35 cellular contexts compared by ENCODE assay signal in the genomic region with DNA sequence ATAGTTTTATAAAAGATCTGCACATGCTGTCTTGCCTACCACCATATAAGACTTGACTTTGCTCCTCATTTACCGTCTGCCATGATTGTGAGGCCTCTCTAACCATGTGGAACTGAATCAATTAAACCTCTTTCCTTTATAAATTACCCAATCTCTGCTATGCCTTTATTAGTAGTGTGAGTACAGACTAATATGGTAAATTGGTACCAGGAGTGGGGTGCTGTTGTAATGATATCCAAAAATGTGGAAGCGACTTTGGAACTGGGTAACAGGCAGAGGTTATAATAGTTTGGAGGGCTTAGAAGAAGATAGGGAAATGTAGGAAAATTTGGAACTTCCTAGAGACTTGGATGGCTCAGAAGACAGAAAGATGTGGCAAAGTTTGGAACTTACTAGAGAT.
DNase-seq lines count a peak whose midpoint lies in the region; ATAC-seq, FAIRE-seq and TF ChIP-seq lines count a peak whose summit lies in the region.
"Had no signal": no experiment of that assay in that cellular context is flagged by ENCODE, and none has a peak within 500 bp of the region (broad histone marks: within the 10 kb centered on the region; RNA-seq: fewer than 3 reads in every experiment).

No MANE protein-coding gene starts in this region.

- H3K27me3 ChIP-seq in K562 (ENCODE audit: control insufficient read depth in 2 of 2, insufficient read depth in 2 of 2, low read length in 2 of 2) = no peaks in the 10 kb centered on the region
- H3K27me3 ChIP-seq: BE2C; BLaER1; BLaER1 treated with 17β-estradiol and CSF1 and Interleukin-3, amounts not matched to agents 10 nM and 100 nM had no signal

- H3K36me3 Mint-ChIP-seq in glutamatergic neuron (ENCODE audit: unreplicated experiment) (peaks cover 6% of the 10 kb centered on the region), natural killer cell (peaks cover 10% of the 10 kb centered on the region)
- H3K36me3 Mint-ChIP-seq: CD14-positive monocyte; CD4-positive, CD25-positive, alpha-beta regulatory T cell; CD8-positive, alpha-beta memory T cell; CD8-positive, alpha-beta T cell had no signal

- H3K9me1 ChIP-seq in K562 (ENCODE audit: control insufficient read depth, insufficient read depth, low read length) = no peaks in the 10 kb centered on the region

- H3K9me3 Mint-ChIP-seq in glutamatergic neuron (ENCODE audit: unreplicated experiment) = no peaks in the 10 kb centered on the region
- peaks cover 14 to 25% of the 10 kb centered on the region in 2 donors for H3K9me3 Mint-ChIP-seq in natural killer cell

- H3K27ac ChIP-seq in HEK293 (ENCODE audit: extremely low read depth, low read depth, low read length) (no peak overlapping the region), K562 (ENCODE audit: extremely low read depth, low read depth, low read length) (no peak overlapping the region)
- H3K27ac ChIP-seq: 22Rv1; A549; BLaER1; BLaER1 treated with 17β-estradiol and CSF1 and Interleukin-3, amounts not matched to agents 10 nM and 100 nM; C4-2B had no signal

- peak overlapping the region; percentile 66 for H3K27ac Mint-ChIP-seq in glutamatergic neuron (ENCODE audit: unreplicated experiment)
- no peak overlapping the region for H3K27ac Mint-ChIP-seq in natural killer cell
- H3K27ac Mint-ChIP-seq: B cell; CD14-positive monocyte; CD4-positive, alpha-beta memory T cell; CD4-positive, alpha-beta T cell; CD4-positive, CD25-positive, alpha-beta regulatory T cell; CD8-positive, alpha-beta memory T cell; CD8-positive, alpha-beta T cell had no signal

- H3K4me1 ChIP-seq in HEK293 (ENCODE audit: control insufficient read depth, insufficient read depth, low read length) (no peaks in the 10 kb centered on the region), K562 (replicated peaks in 1 of 2; ENCODE audit: control insufficient read depth in 2 of 2, insufficient read depth in 2 of 2, low read length in 2 of 2) (no peaks in the 10 kb centered on the region)
- H3K4me1 ChIP-seq: A549; BLaER1; BLaER1 treated with 17β-estradiol and CSF1 and Interleukin-3, amounts not matched to agents 10 nM and 100 nM; Caco-2 had no signal

- H3K4me3 ChIP-seq in HEK293 (ENCODE audit: low read depth, low read length) (no peak overlapping the region), K562 (no peak overlapping the region)
- H3K4me3 ChIP-seq: A549; BLaER1; BLaER1 treated with 17β-estradiol and CSF1 and Interleukin-3, amounts not matched to agents 10 nM and 100 nM had no signal

- intact Hi-C loops in K562 (cut with micrococcal nuclease) (no loop called here), natural killer cell (cut with micrococcal nuclease) (no loop called here)

- no peaks in the 10 kb centered on the region for H3K4me1 Mint-ChIP-seq in glutamatergic neuron (ENCODE audit: low read depth, unreplicated experiment)
- H3K4me1 Mint-ChIP-seq in natural killer cell = no peaks in the 10 kb centered on the region
- H3K4me1 Mint-ChIP-seq: B cell; CD14-positive monocyte; CD4-positive, alpha-beta memory T cell; CD4-positive, CD25-positive, alpha-beta regulatory T cell; CD8-positive, alpha-beta memory T cell had no signal

- H3K9ac ChIP-seq in K562 (ENCODE audit: insufficient read depth in 1 of 2, low read depth in 2 of 2, low read length in 2 of 2) = no peak overlapping the region
- H3K9ac ChIP-seq: BLaER1; BLaER1 treated with 17β-estradiol and CSF1 and Interleukin-3, amounts not matched to agents 10 nM and 100 nM had no signal

- H3K4me2 ChIP-seq in K562 (ENCODE audit: insufficient read depth, low read length) = no peak overlapping the region
- H3K4me2 ChIP-seq: A549; BLaER1; BLaER1 treated with 17β-estradiol and CSF1 and Interleukin-3, amounts not matched to agents 10 nM and 100 nM had no signal

- no peak for TF ChIP-seq POLR2A in K562 (conservative IDR thresholded peaks at IDR 0.05)

- no peak overlapping the region for H2AFZ ChIP-seq in K562 (ENCODE audit: low read depth, low read length)

- no peaks in the 10 kb centered on the region for H4K20me1 ChIP-seq in K562 (replicated peaks; ENCODE audit: control insufficient read depth, insufficient read depth, low read length)
- H4K20me1 ChIP-seq: BLaER1; BLaER1 treated with 17β-estradiol and CSF1 and Interleukin-3, amounts not matched to agents 10 nM and 100 nM had no signal

- TF ChIP-seq CTCF in HEK293 (tag by site-specific recombination; IDR thresholded peaks at IDR 0.05) = no peak
- TF ChIP-seq CTCF in K562 (IDR thresholded peaks at IDR 0.05 in 2 of 3, conservative IDR thresholded peaks at IDR 0.05 in 1 of 3; ENCODE audit: insufficient read depth in 2 of 3, low read depth in 1 of 3, low read length in 3 of 3) = no peak
- no peak for TF ChIP-seq CTCF in glutamatergic neuron (IDR thresholded peaks at IDR 0.05; ENCODE audit: partially characterized antibody, unreplicated experiment)
- no peak for TF ChIP-seq CTCF in natural killer cell (IDR thresholded peaks at IDR 0.05)

- in situ Hi-C loops in K562 (cut with MboI) = no loop called here

- CTCF ChIA-PET in HEK293 (lab: Yijun Ruan, JAX) (no interaction called here), K562 (lab: Yijun Ruan, JAX; ENCODE audit: low intra/inter-chr PET ratio) (no interaction called here)

- ATAC-seq in K562 = no peak
- ATAC-seq in GM19351 (IDR thresholded peaks at IDR 0.05; ENCODE audit: unreplicated experiment) = no peak
- no peak for ATAC-seq in natural killer cell
- ATAC-seq: A549; CD8-positive, alpha-beta T cell had no signal

- H3K27me3 Mint-ChIP-seq in glutamatergic neuron (ENCODE audit: unreplicated experiment) (peaks cover 2% of the 10 kb centered on the region), natural killer cell (ENCODE audit: low read depth in 2 of 2) (no peaks in the 10 kb centered on the region)
- H3K27me3 Mint-ChIP-seq: B cell; CD4-positive, alpha-beta memory T cell; CD4-positive, alpha-beta T cell; CD4-positive, CD25-positive, alpha-beta regulatory T cell; CD8-positive, alpha-beta memory T cell had no signal

- POLR2A ChIA-PET in HEK293 (lab: Yijun Ruan, JAX) = no interaction called here
- POLR2A ChIA-PET in K562 (lab: Yijun Ruan, JAX) = no interaction called here

- DNase-seq in K562 (ENCODE audit: extremely low read depth in 1 of 4, low spot score in 3 of 4) (no peak), glutamatergic neuron (no peak), natural killer cell (no peak)
- no peak for DNase-seq in stimulated activated CD8-positive, alpha-beta memory T cell treated with anti-CD3 and anti-CD28 coated beads, Interleukin-4, amount 100 ng/mL, for 48 hours
- DNase-seq: 8988T; ACHN; AML-193; BE2C; C1 segment of cervical spinal cord; Caco-2; Calu3; CD4-positive, alpha-beta memory T cell; CD4-positive, alpha-beta T cell; CD4-positive, CD25-positive, alpha-beta regulatory T cell; CD8-positive, alpha-beta memory T cell; CD8-positive, alpha-beta T cell; COR-L47; DMS 273 treated with DMSO at 0.1 percent for 48 hours; DMS153; DMS53; DMS79; DMS79 treated with DMSO at 0.1 percent for 48 hours; DND-41; EL had no signal

- no peaks in the 10 kb centered on the region for H3K79me2 ChIP-seq in K562 (ENCODE audit: control insufficient read depth, insufficient read depth, low read length)

- TF ChIP-seq RAD21 in K562 (CRISPR knock-in tag; conservative IDR thresholded peaks at IDR 0.05 in 1 of 2, IDR thresholded peaks at IDR 0.05 in 1 of 2) = no peak

- no TSS peak for BruUV-seq in K562 (replicated peaks; lab: Mats Ljungman, UMichigan)

- 0% methylated on average over 2 of the region's 2 CpGs for WGBS in K562 (ENCODE audit: insufficient coverage, low coverage, missing lambda C conversion rate)

- H3K4me3 Mint-ChIP-seq in glutamatergic neuron (ENCODE audit: unreplicated experiment) (no peak overlapping the region), natural killer cell (no peak overlapping the region)
- H3K4me3 Mint-ChIP-seq: B cell; CD14-positive monocyte; CD4-positive, alpha-beta memory T cell; CD4-positive, alpha-beta T cell; CD4-positive, CD25-positive, alpha-beta regulatory T cell; CD8-positive, alpha-beta memory T cell; CD8-positive, alpha-beta T cell had no signal

- no peak for FAIRE-seq in K562 (lab: Jason Lieb, UNC)
- FAIRE-seq: A204.1, A549, D721Med had no signal

- no peak for TF ChIP-seq EP300 in K562 (IDR thresholded peaks at IDR 0.05; ENCODE audit: low read length)

- H3K36me3 ChIP-seq in HEK293 (ENCODE audit: control insufficient read depth in 2 of 2, insufficient read depth in 1 of 2, low read length in 2 of 2) = no peaks in the 10 kb centered on the region
- H3K36me3 ChIP-seq in K562 (ENCODE audit: control insufficient read depth, insufficient read depth, low read length) = no peaks in the 10 kb centered on the region
- H3K36me3 ChIP-seq: BE2C; BLaER1; BLaER1 treated with 17β-estradiol and CSF1 and Interleukin-3, amounts not matched to agents 10 nM and 100 nM had no signal

- H3K9me3 ChIP-seq in HEK293 (ENCODE audit: control insufficient read depth, insufficient read depth, low read depth, low read length) (no peaks in the 10 kb centered on the region), K562 (replicated peaks; ENCODE audit: control insufficient read depth, insufficient read depth, low read depth, low read length) (no peaks in the 10 kb centered on the region; the same call in 1 of the 2 replicates)
- H3K9me3 ChIP-seq: A549, BE2C had no signal

TF ChIP-seq in HEK293, 187 proteins besides CTCF, POLR2A, EP300 and RAD21:
- TF ChIP-seq ZNF707 (tag by site-specific recombination; IDR thresholded peaks at IDR 0.05) = peak; percentile 86
- TF ChIP-seq SALL2 (tag by site-specific recombination; IDR thresholded peaks at IDR 0.05; ENCODE audit: borderline replicate concordance) = no peak
TF ChIP-seq in HEK293: peak in this region for 1.

TF ChIP-seq in K562, 482 proteins besides CTCF, POLR2A, EP300 and RAD21:
- TF ChIP-seq ZNF707 (CRISPR knock-in tag; conservative IDR thresholded peaks at IDR 0.05) = peak; percentile 89
- TF ChIP-seq EHMT2 (IDR thresholded peaks at IDR 0.05) = no peak
- TF ChIP-seq HNRNPH1 (optimal IDR thresholded peaks at IDR 0.05; ENCODE audit: low read depth, low read length) = no peak
- TF ChIP-seq GTF2B (IDR thresholded peaks at IDR 0.05; ENCODE audit: extremely low read depth, insufficient read length) = no peak

Comparison
In these comparisons a context has a peak if more than half of its experiments do, and no peak if none do; other contexts are left out.
1. Of the 44 proteins assayed by ChIP-seq in both K562 and HEK293: peak only in K562: none; only in HEK293: none; in both: ZNF707; in neither: 43.